Comparison of ENCODE assay signal across 8 cellular contexts in genomic region chr1:161133220-161133740, GRCh38. TPM values are rescaled to one million over a fixed set of nuclear protein-coding genes. Genes with fewer than 3 reads are reported as not detected.
DNase-seq lines count a peak whose midpoint lies in the region; ATAC-seq and TF ChIP-seq lines count a peak whose summit lies in the region.

No MANE protein-coding gene starts in this region.

- H3K36me3 Mint-ChIP-seq in activated naive CD8-positive, alpha-beta T cell treated with anti-CD3 and anti-CD28 coated beads, Interleukin-2, amount 50 U/mL, for 24 hours (ENCODE audit: low read depth): peaks cover 25% of the 10 kb centered on the region

- intact Hi-C loops in thyroid gland (cut with DNase I): no loop called here

- no peak for TF ChIP-seq CTCF in RWPE2 (IDR thresholded peaks at IDR 0.05; ENCODE audit: poor library complexity, severe bottlenecking)
- no peak for TF ChIP-seq CTCF in thyroid gland (IDR thresholded peaks at IDR 0.05)

- H3K9me3 ChIP-seq in RWPE2 (ENCODE audit: severe bottlenecking) (no peaks in the 10 kb centered on the region), iPS DF 6.9 (ENCODE audit: control insufficient read depth, insufficient read depth, low read length) (no peaks in the 10 kb centered on the region), thyroid gland (no peaks in the 10 kb centered on the region)

- H3K4me1 Mint-ChIP-seq in activated naive CD8-positive, alpha-beta T cell treated with anti-CD3 and anti-CD28 coated beads, Interleukin-2, amount 50 U/mL, for 24 hours: peaks cover 41% of the 10 kb centered on the region

- H3K4me3 ChIP-seq in RWPE2 (ENCODE audit: severe bottlenecking) (peak overlapping the region; percentile 56), iPS DF 6.9 (ENCODE audit: low read length) (peak overlapping the region; percentile 73; the same call in 1 of the 2 replicates), thyroid gland (replicated peaks in 1 of 3) (peak overlapping the region; percentile 55 to 82 (median 72))

- no peaks in the 10 kb centered on the region for H3K27me3 Mint-ChIP-seq in activated naive CD8-positive, alpha-beta T cell treated with anti-CD3 and anti-CD28 coated beads, Interleukin-2, amount 50 U/mL, for 24 hours

- H3K36me3 ChIP-seq in RWPE2 (ENCODE audit: low read depth): peaks cover 26% of the 10 kb centered on the region
- H3K36me3 ChIP-seq in iPS DF 6.9 (ENCODE audit: control insufficient read depth, insufficient read depth, low read length): peaks cover 2% of the 10 kb centered on the region; the same call in 1 of the 2 replicates
- peaks cover 4 to 5% of the 10 kb centered on the region in 2 donors for H3K36me3 ChIP-seq in thyroid gland

- TF ChIP-seq POLR2A in thyroid gland (IDR thresholded peaks at IDR 0.05): no peak

- H3K4me3 Mint-ChIP-seq in activated naive CD8-positive, alpha-beta T cell treated with anti-CD3 and anti-CD28 coated beads, Interleukin-2, amount 50 U/mL, for 24 hours: no peak overlapping the region

- WGBS in iPS DF 6.9 (ENCODE audit: insufficient coverage, insufficient read length): no CpG with 5 or more reads among the region's 11 CpGs
- 4 to 7% methylated on average over 11 of the region's 11 CpGs for WGBS in thyroid gland, 2 donors

- H3K27ac ChIP-seq in RWPE2 (ENCODE audit: poor library complexity, severe bottlenecking) (peak overlapping the region; percentile 88), iPS DF 6.9 (ENCODE audit: low read length) (peak overlapping the region; percentile 22), thyroid gland (peak overlapping the region; percentile 86 to 98 (median 89))

- H3K9me3 Mint-ChIP-seq in activated naive CD8-positive, alpha-beta T cell treated with anti-CD3 and anti-CD28 coated beads, Interleukin-2, amount 50 U/mL, for 24 hours: no peaks in the 10 kb centered on the region

- DNase-seq in NCI-H510A treated with DMSO at 0.1 percent for 48 hours (lab: John Stamatoyannopoulos, UW): peak; percentile 61
- no peak for DNase-seq in NCI-H510A (lab: John Stamatoyannopoulos, UW)
- DNase-seq in RWPE2 (ENCODE audit: low spot score): no peak
- DNase-seq in iPS DF 6.9 (ENCODE audit: low read depth, low spot score): no peak
- DNase-seq in thyroid gland: no peak
- no peak for DNase-seq in activated naive CD8-positive, alpha-beta T cell treated with anti-CD3 and anti-CD28 coated beads, Interleukin-2, amount 50 U/mL, for 24 hours

- no peaks in the 10 kb centered on the region for H3K27me3 ChIP-seq in RWPE2 (ENCODE audit: insufficient read depth, poor library complexity, severe bottlenecking)
- no peaks in the 10 kb centered on the region for H3K27me3 ChIP-seq in iPS DF 6.9 (ENCODE audit: control insufficient read depth, insufficient read depth, low read length)
- no peaks in the 10 kb centered on the region for H3K27me3 ChIP-seq in thyroid gland

- H3K4me1 ChIP-seq in RWPE2 (ENCODE audit: insufficient read depth, poor library complexity, severe bottlenecking): peaks cover 7% of the 10 kb centered on the region
- H3K4me1 ChIP-seq in iPS DF 6.9 (ENCODE audit: control insufficient read depth, insufficient read depth, low read length): no peaks in the 10 kb centered on the region
- peaks cover 20 to 28% of the 10 kb centered on the region in 2 donors for H3K4me1 ChIP-seq in thyroid gland

- ATAC-seq in RWPE2 (ENCODE audit: low read depth): no peak
- no peak for ATAC-seq in HG02763 (IDR thresholded peaks at IDR 0.05; ENCODE audit: unreplicated experiment)
- ATAC-seq in GM18870 (IDR thresholded peaks at IDR 0.05; ENCODE audit: unreplicated experiment): no peak
- no peak for ATAC-seq in activated naive CD8-positive, alpha-beta T cell treated with anti-CD3 and anti-CD28 coated beads, Interleukin-2, amount 50 U/mL, for 24 hours

- no peak overlapping the region for H3K27ac Mint-ChIP-seq in activated naive CD8-positive, alpha-beta T cell treated with anti-CD3 and anti-CD28 coated beads, Interleukin-2, amount 50 U/mL, for 24 hours

RNA-seq across cellular contexts. Expression of gene DEDD, which starts 0.8 kb away (rescaled TPM):
- total RNA-seq in thyroid gland: 10 to 100 TPM; 27.5 to 34.6 (median 31.1) TPM

RNA-seq across cellular contexts. Expression of gene NIT1, which starts 15.4 kb away (rescaled TPM):
- total RNA-seq in thyroid gland: 10 to 100 TPM; 36.4 to 50.4 (median 47.9) TPM

RNA-seq across cellular contexts. Expression of gene PFDN2, which starts 15.4 kb away (rescaled TPM):
- 10 to 100 TPM; 23.8 to 58.2 (median 30.3) TPM for total RNA-seq in thyroid gland

RNA-seq across cellular contexts. Expression of gene UFC1, which starts 20.5 kb away (rescaled TPM):
- total RNA-seq in thyroid gland: 10 to 100 TPM; 37.6 to 90.4 (median 62.1) TPM

RNA-seq across cellular contexts. Expression of gene USP21, which starts 26.0 kb away (rescaled TPM):
- 10 to 100 TPM; 21.2 to 27.6 (median 23.0) TPM for total RNA-seq in thyroid gland

Comparison
In these comparisons a context has a peak if more than half of its experiments do, and no peak if none do; other contexts are left out.
1. H3K27ac ChIP-seq: peak in every context shown above with its lines; median percentile 89 in thyroid gland; 88 in RWPE2; 22 in iPS DF 6.9.